19 cellular contexts compared by ENCODE assay signal in genomic region chr1:62038594-62039284, GRCh38.
DNase-seq lines count a peak whose midpoint lies in the region; ATAC-seq and TF ChIP-seq lines count a peak whose summit lies in the region.
"Had no signal": no experiment of that assay in that cellular context is flagged by ENCODE, and none has a peak within 500 bp of the region (broad histone marks: within the 10 kb centered on the region; RNA-seq: fewer than 3 reads in every experiment).

No MANE protein-coding gene starts in this region.

- no peak overlapping the region for H2BK5ac ChIP-seq in H9 (ENCODE audit: insufficient read length, low read length)

- H3K9ac ChIP-seq in H9 (ENCODE audit: extremely low read depth, insufficient read length, low read length), result no peak overlapping the region
- H3K9ac ChIP-seq: BLaER1 had no signal

- H3K27me3 ChIP-seq in H9 (ENCODE audit: insufficient read depth, low read length) (no peaks in the 10 kb centered on the region), foreskin keratinocyte (no peaks in the 10 kb centered on the region)
- H3K27me3 ChIP-seq: BLaER1, tibial artery had no signal

- no peaks in the 10 kb centered on the region for H4K20me1 ChIP-seq in H9 (ENCODE audit: control insufficient read depth, insufficient read depth, insufficient read length)
- H4K20me1 ChIP-seq: BLaER1 had no signal

- H3K4ac ChIP-seq in H9 (ENCODE audit: low read depth, low read length), result no peak overlapping the region

- H3K56ac ChIP-seq in H9 (ENCODE audit: insufficient read length, low read depth, low read length), result no peak overlapping the region

- H3K4me1 Mint-ChIP-seq in Calu3 (ENCODE audit: low read depth, unreplicated experiment) (no peaks in the 10 kb centered on the region), H9 (peaks cover 36 to 42% of the 10 kb centered on the region in 2 experiments)

- no peak overlapping the region for H3K14ac ChIP-seq in H9 (ENCODE audit: insufficient read depth, low read length)

- H3K4me1 ChIP-seq in H9 (ENCODE audit: insufficient read depth, low read length) (peaks cover 8% of the 10 kb centered on the region; the same call in 1 of the 2 replicates), foreskin keratinocyte (no peaks in the 10 kb centered on the region)
- H3K4me1 ChIP-seq: tibial artery had no signal

- H3T11ph ChIP-seq in H9 (ENCODE audit: low read length), result no peak overlapping the region

- no peaks in the 10 kb centered on the region for H3K9me3 ChIP-seq in H9 (ENCODE audit: control insufficient read depth, low read depth, low read length)
- H3K9me3 ChIP-seq: BLaER1, tibial artery had no signal

- H3K23me2 ChIP-seq in H9 (ENCODE audit: insufficient read length, low read depth, low read length, poor library complexity, severe bottlenecking), result no peaks in the 10 kb centered on the region

- H3K18ac ChIP-seq in H9 (ENCODE audit: insufficient read length, low read depth, low read length), result no peak overlapping the region

- CTCF ChIA-PET in Calu3 (lab: Charles Lee), result no interaction called here

- no peak overlapping the region for H2BK120ac ChIP-seq in H9 (ENCODE audit: low read depth, low read length, poor library complexity, severe bottlenecking)

- ATAC-seq in foreskin keratinocyte (peak; percentile 39), HG02642 (IDR thresholded peaks at IDR 0.05; ENCODE audit: poor library complexity, unreplicated experiment) (no peak), GM21737 (IDR thresholded peaks at IDR 0.05; ENCODE audit: unreplicated experiment) (no peak)
- ATAC-seq: natural killer cell treated with Interleukin-12 subunit alpha and Interleukin-12 subunit beta and Interleukin-15 and Interleukin-18, amount 100 ng/mL, for 72 hours had no signal

- no peak overlapping the region for H2AK5ac ChIP-seq in H9 (ENCODE audit: insufficient read length, low read length)

- H3K79me1 ChIP-seq in H9 (ENCODE audit: insufficient read depth, low read depth, low read length, poor library complexity, severe bottlenecking), result no peaks in the 10 kb centered on the region

- H3K79me2 ChIP-seq in H9 (ENCODE audit: insufficient read depth, low read length), result no peaks in the 10 kb centered on the region

- no peak overlapping the region for H2BK20ac ChIP-seq in H9 (ENCODE audit: low read depth, low read length, poor library complexity, severe bottlenecking)

- WGBS in H9 (ENCODE audit: extremely low coverage, insufficient read length, low lambda C conversion rate), result no CpG with 5 or more reads among the region's 7 CpGs

- H3K4me2 ChIP-seq in H9 (ENCODE audit: insufficient read depth, insufficient read length, low read length), result no peak overlapping the region
- H3K4me2 ChIP-seq: BLaER1 had no signal

- H3K9me3 Mint-ChIP-seq in Calu3 (ENCODE audit: low read depth, unreplicated experiment) (no peaks in the 10 kb centered on the region), H9 (no peaks in the 10 kb centered on the region)
- H3K9me3 Mint-ChIP-seq: natural killer cell treated with Interleukin-12 subunit alpha and Interleukin-12 subunit beta and Interleukin-15 and Interleukin-18, amount 100 ng/mL, for 72 hours; T-helper 2 cell treated with Interferon-gamma antibody and Interleukin-4, amounts not matched to agents 5 μg/mL and 100 μg/mL, for 36 hours had no signal

- H4K5ac ChIP-seq in H9 (ENCODE audit: insufficient read length, low read depth, low read length), result no peak overlapping the region

- no peak overlapping the region for H2BK12ac ChIP-seq in H9 (ENCODE audit: insufficient read length, low read depth, low read length)

- H4K8ac ChIP-seq in H9 (replicated peaks; ENCODE audit: insufficient read length, low read depth, low read length), result no peak overlapping the region

- H4K91ac ChIP-seq in H9 (ENCODE audit: insufficient read length, low read depth, low read length), result no peak overlapping the region

- DNase-seq in Calu3 (no peak), H9 (no peak), RKO (ENCODE audit: low spot score) (peak; percentile 31), foreskin keratinocyte (no peak), MV-4-11 (lab: John Stamatoyannopoulos, UW) (no peak), activated gamma-delta T cell treated with Interleukin-2 at 50 U/mL for 16 hours (no peak)
- DNase-seq: activated CD4-positive, alpha-beta T cell treated with anti-CD3 and anti-CD28 coated beads for 4 hours; GDM1; NCI-H1092; NCI-H446; retina; stimulated activated CD4-positive, alpha-beta T cell treated with anti-CD3 and anti-CD28 coated beads, Interleukin-2, amount 100 ng/mL, for 24 hours; stimulated activated CD8-positive, alpha-beta memory T cell treated with anti-CD3 and anti-CD28 coated beads, Interleukin-4, amount 100 ng/mL, for 48 hours; tibial artery had no signal

- intact Hi-C loops in Calu3 (cut with micrococcal nuclease; ENCODE audit: unreplicated experiment), result no loop called here

- H3K23ac ChIP-seq in H9 (ENCODE audit: insufficient read length, low read depth, low read length), result no peak overlapping the region

- TF ChIP-seq CTCF in Calu3 (IDR thresholded peaks at IDR 0.05; ENCODE audit: unreplicated experiment) (peak; percentile 15), H9 (conservative IDR thresholded peaks at IDR 0.05) (peak; percentile 50), foreskin keratinocyte (conservative IDR thresholded peaks at IDR 0.05) (no peak)

- H3K27ac ChIP-seq in H9 (ENCODE audit: insufficient read length, low read depth, low read length) (no peak overlapping the region), foreskin keratinocyte (no peak overlapping the region)
- H3K27ac ChIP-seq: BLaER1, tibial artery had no signal

- H3K4me3 Mint-ChIP-seq in Calu3 (ENCODE audit: low read depth, unreplicated experiment) (no peak overlapping the region), H9 (no peak overlapping the region)
- H3K4me3 Mint-ChIP-seq: natural killer cell treated with Interleukin-12 subunit alpha and Interleukin-12 subunit beta and Interleukin-15 and Interleukin-18, amount 100 ng/mL, for 72 hours; T-helper 2 cell treated with Interferon-gamma antibody and Interleukin-4, amounts not matched to agents 5 μg/mL and 100 μg/mL, for 36 hours had no signal

- H3K36me3 Mint-ChIP-seq in Calu3 (ENCODE audit: insufficient read depth, unreplicated experiment) (no peaks in the 10 kb centered on the region), H9 (ENCODE audit: insufficient read depth in 1 of 3, low read depth in 3 of 3) (no peaks in the 10 kb centered on the region)
- H3K36me3 Mint-ChIP-seq: natural killer cell treated with Interleukin-12 subunit alpha and Interleukin-12 subunit beta and Interleukin-15 and Interleukin-18, amount 100 ng/mL, for 72 hours had no signal

- BruUV-seq in Calu3 (replicated peaks; lab: Mats Ljungman, UMichigan), result no TSS peak

- H3K27me3 Mint-ChIP-seq in Calu3 (ENCODE audit: unreplicated experiment) (no peaks in the 10 kb centered on the region), H9 (ENCODE audit: low read depth) (no peaks in the 10 kb centered on the region)
- H3K27me3 Mint-ChIP-seq: natural killer cell treated with Interleukin-12 subunit alpha and Interleukin-12 subunit beta and Interleukin-15 and Interleukin-18, amount 100 ng/mL, for 72 hours had no signal

- no peak overlapping the region for H2BK15ac ChIP-seq in H9 (ENCODE audit: low read depth, low read length)

- H2AFZ ChIP-seq in H9 (ENCODE audit: low read length), result no peak overlapping the region

- no peak overlapping the region for H3K27ac Mint-ChIP-seq in Calu3 (ENCODE audit: unreplicated experiment)
- H3K27ac Mint-ChIP-seq in H9, result no peak overlapping the region; a peak in 2 of 7 replicates
- H3K27ac Mint-ChIP-seq: natural killer cell treated with Interleukin-12 subunit alpha and Interleukin-12 subunit beta and Interleukin-15 and Interleukin-18, amount 100 ng/mL, for 72 hours; T-helper 2 cell treated with Interferon-gamma antibody and Interleukin-4, amounts not matched to agents 5 μg/mL and 100 μg/mL, for 36 hours had no signal
